ENCODE assay signal across 15 cellular contexts in genomic region chr17:37060094-37060493, GRCh38.
DNase-seq lines count a peak whose midpoint lies in the region; TF ChIP-seq lines count a peak whose summit lies in the region.
"Had no signal": no experiment of that assay in that cellular context is flagged by ENCODE, and none has a peak within 500 bp of the region (broad histone marks: within the 10 kb centered on the region; RNA-seq: fewer than 3 reads in every experiment).

No MANE protein-coding gene starts in this region.

- H3K27ac ChIP-seq in HEK293 (ENCODE audit: extremely low read depth, low read depth, low read length) = no peak overlapping the region
- H3K27ac ChIP-seq in endodermal cell (ENCODE audit: low read depth, low read length) = no peak overlapping the region

- POLR2A ChIA-PET in HEK293 (lab: Yijun Ruan, JAX) = interaction anchor here (0.6 kb wide), 1 partner anchor 11 kb away, joined by 7 read pairs; no protein-coding TSS in a partner anchor

- no peak overlapping the region for H3K9ac ChIP-seq in endodermal cell (ENCODE audit: extremely low read depth, low read length, poor library complexity, severe bottlenecking)

- CTCF ChIA-PET in HEK293 (lab: Yijun Ruan, JAX) = interaction anchor here (2.9 kb wide), 1 partner anchor 13 kb away, joined by 16 read pairs; no protein-coding TSS in a partner anchor

- 90 to 94% methylated on average over 6 of the region's 6 CpGs for WGBS in endodermal cell (ENCODE audit: insufficient coverage in 1 of 2, insufficient read length in 1 of 2), 2 experiments

- no peaks in the 10 kb centered on the region for H3K4me1 ChIP-seq in HEK293 (ENCODE audit: control insufficient read depth, insufficient read depth, low read length)
- no peaks in the 10 kb centered on the region for H3K4me1 ChIP-seq in endodermal cell (ENCODE audit: control insufficient read depth, insufficient read depth, low read length)

- peaks cover 16% of the 10 kb centered on the region for H3K4me1 Mint-ChIP-seq in endodermal cell
- peaks cover 6% of the 10 kb centered on the region for H3K4me1 Mint-ChIP-seq in neural crest cell
- H3K4me1 Mint-ChIP-seq: B cell, IgD-negative memory B cell had no signal

- H3K4me3 ChIP-seq in H7 (ENCODE audit: insufficient read depth, low read depth, low read length) (no peak overlapping the region), HEK293 (ENCODE audit: low read depth, low read length) (no peak overlapping the region), endodermal cell (ENCODE audit: low read length) (no peak overlapping the region)

- H3K27ac Mint-ChIP-seq in endodermal cell (no peak overlapping the region), neural crest cell (ENCODE audit: unreplicated experiment) (peak overlapping the region; percentile 1)
- H3K27ac Mint-ChIP-seq: B cell; CD4-positive, alpha-beta T cell; IgD-negative memory B cell had no signal

- H3K36me3 Mint-ChIP-seq in endodermal cell (ENCODE audit: low read depth) (peaks cover 21% of the 10 kb centered on the region), neural crest cell (ENCODE audit: low read depth) (peaks cover 13% of the 10 kb centered on the region)

- H3K4me3 Mint-ChIP-seq in endodermal cell (no peak overlapping the region), neural crest cell (no peak overlapping the region)
- H3K4me3 Mint-ChIP-seq: B cell; CD4-positive, alpha-beta T cell; IgD-negative memory B cell had no signal

- no peaks in the 10 kb centered on the region for H3K27me3 ChIP-seq in H7 (ENCODE audit: control insufficient read depth, insufficient read depth, low read length)
- H3K27me3 ChIP-seq in endodermal cell (ENCODE audit: control insufficient read depth, insufficient read depth, low read length, poor library complexity, severe bottlenecking) = no peaks in the 10 kb centered on the region

- H3K9me3 Mint-ChIP-seq in endodermal cell = no peaks in the 10 kb centered on the region
- no peaks in the 10 kb centered on the region for H3K9me3 Mint-ChIP-seq in neural crest cell
- H3K9me3 Mint-ChIP-seq: CD4-positive, alpha-beta T cell; IgD-negative memory B cell had no signal

- H3K36me3 ChIP-seq in H7 (replicated peaks; ENCODE audit: control insufficient read depth, insufficient read depth, low read length) (no peaks in the 10 kb centered on the region), HEK293 (ENCODE audit: control insufficient read depth in 2 of 2, insufficient read depth in 1 of 2, low read length in 2 of 2) (peaks cover 6 to 13% of the 10 kb centered on the region in 2 experiments; a peak in 2 of 3 replicates), endodermal cell (ENCODE audit: control insufficient read depth, insufficient read depth, low read length) (peaks cover 15% of the 10 kb centered on the region)

- TF ChIP-seq CTCF in HEK293 (tag by site-specific recombination; IDR thresholded peaks at IDR 0.05) (no peak), endodermal cell (conservative IDR thresholded peaks at IDR 0.05) (no peak), neural crest cell (conservative IDR thresholded peaks at IDR 0.05) (no peak)

- no peaks in the 10 kb centered on the region for H3K27me3 Mint-ChIP-seq in endodermal cell (ENCODE audit: insufficient read depth)
- peaks cover 2% of the 10 kb centered on the region for H3K27me3 Mint-ChIP-seq in neural crest cell (ENCODE audit: low read depth)
- H3K27me3 Mint-ChIP-seq: B cell; CD4-positive, alpha-beta T cell; IgD-negative memory B cell had no signal

- DNase-seq in H7 = peak; percentile 9
- peak; percentile 35 for DNase-seq in endodermal cell
- DNase-seq in neural crest cell (ENCODE audit: low read depth, low spot score) = no peak
- DNase-seq in middle frontal gyrus (ENCODE audit: extremely low spot score, low spot score) = no peak
- DNase-seq in NCI-H1105 treated with DMSO at 0.1 percent for 48 hours (lab: John Stamatoyannopoulos, UW) = no peak
- no peak for DNase-seq in activated CD4-positive, CD25-positive, alpha-beta regulatory T cell (lab: John Stamatoyannopoulos, UW)
- DNase-seq: C1 segment of cervical spinal cord; CD4-positive, alpha-beta T cell; DMS153; DMS79 treated with DMSO at 0.1 percent for 48 hours; EL; GOT3 had no signal

- H3K9me3 ChIP-seq in HEK293 (ENCODE audit: control insufficient read depth, insufficient read depth, low read depth, low read length) (no peaks in the 10 kb centered on the region), endodermal cell (ENCODE audit: control insufficient read depth, low read length) (no peaks in the 10 kb centered on the region)

TF ChIP-seq in HEK293, 187 proteins besides CTCF, POLR2A, EP300 and RAD21:
- TF ChIP-seq ZNF837 (tag by site-specific recombination; IDR thresholded peaks at IDR 0.05) (no peak), KLF17 (tag by site-specific recombination; IDR thresholded peaks at IDR 0.05) (no peak), ZNF10 (tag by site-specific recombination; IDR thresholded peaks at IDR 0.05) (no peak), ZNF354C (tag by site-specific recombination; IDR thresholded peaks at IDR 0.05; ENCODE audit: borderline replicate concordance, low read depth) (no peak), ATF2 (tag by site-specific recombination; IDR thresholded peaks at IDR 0.05; ENCODE audit: low read depth) (peak; percentile 63), FEZF1 (tag by site-specific recombination; IDR thresholded peaks at IDR 0.05) (no peak), ZBTB21 (tag by site-specific recombination; IDR thresholded peaks at IDR 0.05) (0 out of 2 replicates have a peak, but pooled peaks have one; percentile 14), ZNF629 (tag by site-specific recombination; IDR thresholded peaks at IDR 0.05) (peak; percentile 44; the same call in 1 of the 2 replicates)
TF ChIP-seq in HEK293: peak in this region for 3.

Comparison
In these comparisons a context has a peak if more than half of its experiments do, and no peak if none do; other contexts are left out.
1. DNase-seq: peak in H7 (single experiment) and endodermal cell (single experiment); none in neural crest cell (single experiment), middle frontal gyrus (single experiment), NCI-H1105 treated with DMSO at 0.1 percent for 48 hours (single experiment) and activated CD4-positive, CD25-positive, alpha-beta regulatory T cell (0 of 4).